In the genomic region with DNA sequence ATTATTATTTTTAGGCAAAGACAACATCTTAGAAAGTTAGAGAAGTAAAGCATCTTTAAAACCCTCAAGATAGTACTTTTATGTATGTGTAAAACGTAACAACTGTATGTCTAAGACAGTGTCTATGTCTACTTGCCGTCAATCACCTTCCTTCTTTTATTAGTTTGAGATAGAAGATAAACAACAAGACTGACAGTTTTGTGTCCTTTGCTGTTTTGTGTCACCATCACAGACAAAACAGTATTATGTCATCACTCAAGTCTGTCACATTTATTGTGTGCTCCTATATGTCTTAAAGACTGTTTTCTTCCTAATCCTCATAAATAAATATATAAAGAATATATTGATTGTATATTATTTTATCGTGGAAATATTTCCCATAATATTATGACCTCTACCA, we compare ENCODE assay signal across 34 cellular contexts.
"Had no signal": no experiment of that assay in that cellular context is flagged by ENCODE, and none has a peak within 500 bp of the region (broad histone marks: within the 10 kb centered on the region; RNA-seq: fewer than 3 reads in every experiment).

No MANE protein-coding gene starts in this region.

- H3K36me3 ChIP-seq: adrenal gland, ascending aorta, brain microvascular endothelial cell, breast epithelium, cardiac muscle cell had no signal

- DNase-seq: activated effector memory CD4-positive, alpha-beta T cell treated with anti-CD3 and anti-CD28 coated beads, Interleukin-2, amount 50 U/mL, for 16 hours; activated effector memory CD4-positive, alpha-beta T cell treated with Interleukin-2 at 50 U/mL for 16 hours; activated gamma-delta T cell; activated gamma-delta T cell treated with Interleukin-2 at 50 U/mL for 16 hours; activated naive CD4-positive, alpha-beta T cell; activated naive CD4-positive, alpha-beta T cell treated with anti-CD3 and anti-CD28 coated beads for 36 hours; activated naive CD4-positive, alpha-beta T cell treated with anti-CD3 and anti-CD28 coated beads, Interleukin-2, amount 10 ng/mL, durations not matched to agents 7 days and 5 days; activated naive CD4-positive, alpha-beta T cell treated with anti-CD3 and anti-CD28 coated beads, Interleukin-2, amount 50 U/mL, for 16 hours; activated naive CD4-positive, alpha-beta T cell treated with Interleukin-2 at 50 U/mL for 16 hours; activated naive CD8-positive, alpha-beta T cell treated with anti-CD3 and anti-CD28 coated beads for 36 hours; activated naive CD8-positive, alpha-beta T cell treated with anti-CD3 and anti-CD28 coated beads, Interleukin-2, amount 10 ng/mL, durations not matched to agents 7 days and 5 days; activated naive CD8-positive, alpha-beta T cell treated with anti-CD3 and anti-CD28 coated beads, Interleukin-2, amount 50 U/mL, for 24 hours; activated T-cell treated with anti-CD3 and anti-CD28 coated beads, Interleukin-2, amount 50 U/mL, for 1 hour; activated T-cell treated with anti-CD3 and anti-CD28 coated beads, Interleukin-2, amount 50 U/mL, for 24 hours; activated T-cell treated with anti-CD3 and anti-CD28 coated beads, Interleukin-2, amount 50 U/mL, for 4 hours; activated T-cell treated with anti-CD3 and anti-CD28 coated beads, Interleukin-2, amount 50 U/mL, for 48 hours; activated T-cell treated with anti-CD3 and anti-CD28 coated beads, Interleukin-2, amount 50 U/mL, for 72 hours; adrenal gland; amniotic stem cell; amygdala; anterior cingulate cortex; aorta; body of pancreas; brain microvascular endothelial cell; caudate nucleus; central memory CD4-positive, alpha-beta T cell; cerebellar nuclear complex had no signal

- H3K4me1 ChIP-seq: adrenal gland, ascending aorta, body of pancreas, breast epithelium had no signal

- H3K27me3 ChIP-seq: adrenal gland, ascending aorta, body of pancreas, brain microvascular endothelial cell, breast epithelium, cardiac muscle cell had no signal

- FAIRE-seq: astrocyte, bronchial epithelial cell had no signal

- H3K27ac ChIP-seq: adrenal gland, ascending aorta, body of pancreas, brain microvascular endothelial cell, breast epithelium, cardiac muscle cell had no signal

- H3K9me3 ChIP-seq: adrenal gland, ascending aorta, body of pancreas, breast epithelium had no signal

- ATAC-seq: activated naive CD4-positive, alpha-beta T cell treated with anti-CD3 and anti-CD28 coated beads, Interleukin-2, amount 50 U/mL, for 72 hours; activated naive CD8-positive, alpha-beta T cell treated with anti-CD3 and anti-CD28 coated beads, Interleukin-2, amount 50 U/mL, for 24 hours; activated T-cell treated with anti-CD3 and anti-CD28 coated beads, Interleukin-2, amount 50 U/mL, for 4 hours; activated T-cell treated with anti-CD3 and anti-CD28 coated beads, Interleukin-2, amount 50 U/mL, for 72 hours; activated T-helper 17 cell treated with anti-CD3 and anti-CD28 coated beads, Interleukin-2, amount 50 U/mL, for 72 hours; body of pancreas had no signal

- H3K4me3 ChIP-seq: adrenal gland, ascending aorta, body of pancreas, breast epithelium, cardiac muscle cell had no signal
